Comparison of ENCODE assay signal across 30 cellular contexts in genomic region chr3:56952051-56952450, GRCh38.
"Had no signal": no experiment of that assay in that cellular context is flagged by ENCODE, and none has a peak within 500 bp of the region (broad histone marks: within the 10 kb centered on the region; RNA-seq: fewer than 3 reads in every experiment).

No MANE protein-coding gene starts in this region.

- DNase-seq: activated B cell treated with CpG ODN at 0.5 μM for 24 hours; activated CD4-positive, alpha-beta memory T cell treated with anti-CD3 and anti-CD28 coated beads for 36 hours; activated CD4-positive, alpha-beta T cell treated with anti-CD3 and anti-CD28 coated beads for 4 hours; activated CD4-positive, alpha-beta T cell treated with anti-CD3 and anti-CD28 coated beads, Interleukin-2, amount 10 ng/mL, durations not matched to agents 24 days and 14 days; activated CD4-positive, alpha-beta T cell treated with anti-CD3 and anti-CD28 coated beads, Interleukin-2, amount 50 U/mL, for 1 hour; activated CD4-positive, alpha-beta T cell treated with anti-CD3 and anti-CD28 coated beads, Interleukin-2, amount 50 U/mL, for 4 hours; activated CD4-positive, CD25-positive, alpha-beta regulatory T cell treated with anti-CD3 and anti-CD28 coated beads, Interleukin-2, amount 50 U/mL, for 72 hours; activated CD8-positive, alpha-beta memory T cell treated with anti-CD3 and anti-CD28 coated beads, Interleukin-2, amount 50 U/mL, for 4 hours; activated CD8-positive, alpha-beta T cell treated with anti-CD3 and anti-CD28 coated beads for 36 hours; activated effector memory CD4-positive, alpha-beta T cell treated with anti-CD3 and anti-CD28 coated beads, Interleukin-2, amount 50 U/mL, for 16 hours; activated gamma-delta T cell treated with Interleukin-2 at 50 U/mL for 16 hours; activated naive CD4-positive, alpha-beta T cell; activated naive CD4-positive, alpha-beta T cell treated with anti-CD3 and anti-CD28 coated beads for 36 hours; activated naive CD4-positive, alpha-beta T cell treated with anti-CD3 and anti-CD28 coated beads, Interleukin-2, amount 50 U/mL, for 16 hours; activated naive CD8-positive, alpha-beta T cell treated with anti-CD3 and anti-CD28 coated beads for 36 hours; activated T-cell treated with anti-CD3 and anti-CD28 coated beads for 4 hours; activated T-cell treated with anti-CD3 and anti-CD28 coated beads, Interleukin-2, amount 50 U/mL, for 1 hour; activated T-cell treated with anti-CD3 and anti-CD28 coated beads, Interleukin-2, amount 50 U/mL, for 4 hours; activated T-cell treated with anti-CD3 and anti-CD28 coated beads, Interleukin-2, amount 50 U/mL, for 72 hours; adrenal gland; amniotic stem cell; aorta; body of pancreas; brain microvascular endothelial cell; central memory CD4-positive, alpha-beta T cell; T-helper 1 cell; T-helper 2 cell; T-helper 9 cell had no signal

- H3K4me1 ChIP-seq: body of pancreas, breast epithelium had no signal

- H3K27me3 ChIP-seq: adrenal gland, body of pancreas, brain microvascular endothelial cell, breast epithelium had no signal

- H3K27ac ChIP-seq: adrenal gland, body of pancreas, brain microvascular endothelial cell, breast epithelium, VCaP had no signal

- H3K36me3 ChIP-seq: adrenal gland, brain microvascular endothelial cell, breast epithelium had no signal

- H3K4me3 ChIP-seq: adrenal gland, body of pancreas, breast epithelium had no signal

- H3K9me3 ChIP-seq: adrenal gland, body of pancreas, breast epithelium had no signal
